ENCODE assay signal across 8 cellular contexts in genomic region chr7:2353113-2353512, GRCh38. TPM values are rescaled to one million over a fixed set of nuclear protein-coding genes. Genes with fewer than 3 reads are reported as not detected.
DNase-seq lines count a peak whose midpoint lies in the region; ATAC-seq and TF ChIP-seq lines count a peak whose summit lies in the region.

No MANE protein-coding gene starts in this region.

- peaks cover 0 to 12% (median 7%) of the 10 kb centered on the region in 4 donors for H3K36me3 ChIP-seq in stomach

- DNase-seq in activated CD8-positive, alpha-beta memory T cell treated with anti-CD3 and anti-CD28 coated beads, Interleukin-2, amount 10 ng/mL, durations not matched to agents 7 days and 5 days = no peak
- DNase-seq in activated CD8-positive, alpha-beta memory T cell treated with anti-CD3 and anti-CD28 coated beads, Interleukin-2, amount 50 U/mL, for 4 hours = no peak
- DNase-seq in immature natural killer cell (no peak), stomach (no peak), RKO (ENCODE audit: low spot score) (no peak), medulla oblongata (ENCODE audit: extremely low spot score) (no peak), head of caudate nucleus (no peak)

- peak overlapping the region; percentile 86 for H3K4me3 Mint-ChIP-seq in activated CD8-positive, alpha-beta memory T cell treated with anti-CD3 and anti-CD28 coated beads, Interleukin-2, amount 10 ng/mL, durations not matched to agents 7 days and 5 days
- peak overlapping the region; percentile 97 for H3K4me3 Mint-ChIP-seq in activated T-helper 17 cell treated with anti-CD3 and anti-CD28 coated beads, Interleukin-2, amount 50 U/mL, for 72 hours
- H3K4me3 Mint-ChIP-seq in immature natural killer cell = peak overlapping the region; percentile 88 to 98 (median 94)

- H3K36me3 Mint-ChIP-seq in activated CD8-positive, alpha-beta memory T cell treated with anti-CD3 and anti-CD28 coated beads, Interleukin-2, amount 10 ng/mL, durations not matched to agents 7 days and 5 days = peaks cover 10% of the 10 kb centered on the region
- peaks cover 35% of the 10 kb centered on the region for H3K36me3 Mint-ChIP-seq in activated T-helper 17 cell treated with anti-CD3 and anti-CD28 coated beads, Interleukin-2, amount 50 U/mL, for 72 hours (ENCODE audit: low read depth)
- peaks cover 0 to 5% (median 4%) of the 10 kb centered on the region in 3 donors for H3K36me3 Mint-ChIP-seq in immature natural killer cell

- CTCF ChIA-PET in activated CD8-positive, alpha-beta memory T cell treated with anti-CD3 and anti-CD28 coated beads, Interleukin-2, amount 10 ng/mL, durations not matched to agents 7 days and 5 days (lab: Charles Lee) = interaction anchor here (0.9 to 1.8 kb wide), 3 partner anchors 52 to 121 kb away, joined by 4 to 7 read pairs (median 4); partner anchors contain the start of gene MAD1L1

- no peak for TF ChIP-seq POLR2A in stomach (IDR thresholded peaks at IDR 0.05)

- no peak for TF ChIP-seq CTCF in stomach (IDR thresholded peaks at IDR 0.05)

- H3K4me1 Mint-ChIP-seq in activated CD8-positive, alpha-beta memory T cell treated with anti-CD3 and anti-CD28 coated beads, Interleukin-2, amount 10 ng/mL, durations not matched to agents 7 days and 5 days = peaks cover 29% of the 10 kb centered on the region
- peaks cover 6% of the 10 kb centered on the region for H3K4me1 Mint-ChIP-seq in activated T-helper 17 cell treated with anti-CD3 and anti-CD28 coated beads, Interleukin-2, amount 50 U/mL, for 72 hours
- peaks cover 29 to 35% of the 10 kb centered on the region in 2 donors for H3K4me1 Mint-ChIP-seq in immature natural killer cell

- no peaks in the 10 kb centered on the region for H3K27me3 ChIP-seq in stomach

- no peak for ATAC-seq in activated CD8-positive, alpha-beta memory T cell treated with anti-CD3 and anti-CD28 coated beads, Interleukin-2, amount 10 ng/mL, durations not matched to agents 7 days and 5 days
- ATAC-seq in activated T-helper 17 cell treated with anti-CD3 and anti-CD28 coated beads, Interleukin-2, amount 50 U/mL, for 72 hours (replicated peaks) = no peak

- peaks cover 23 to 42% (median 37%) of the 10 kb centered on the region in 4 donors for H3K4me1 ChIP-seq in stomach

- no peak overlapping the region for H3K27ac ChIP-seq in stomach

- H3K4me3 ChIP-seq in stomach = peak overlapping the region; percentile 88 to 100 (median 100)

- H3K9me3 Mint-ChIP-seq in activated CD8-positive, alpha-beta memory T cell treated with anti-CD3 and anti-CD28 coated beads, Interleukin-2, amount 10 ng/mL, durations not matched to agents 7 days and 5 days (ENCODE audit: low read depth) = no peaks in the 10 kb centered on the region
- no peaks in the 10 kb centered on the region for H3K9me3 Mint-ChIP-seq in activated T-helper 17 cell treated with anti-CD3 and anti-CD28 coated beads, Interleukin-2, amount 50 U/mL, for 72 hours
- H3K9me3 Mint-ChIP-seq in immature natural killer cell = no peaks in the 10 kb centered on the region

- H3K27me3 Mint-ChIP-seq in activated CD8-positive, alpha-beta memory T cell treated with anti-CD3 and anti-CD28 coated beads, Interleukin-2, amount 10 ng/mL, durations not matched to agents 7 days and 5 days = no peaks in the 10 kb centered on the region
- no peaks in the 10 kb centered on the region for H3K27me3 Mint-ChIP-seq in activated T-helper 17 cell treated with anti-CD3 and anti-CD28 coated beads, Interleukin-2, amount 50 U/mL, for 72 hours
- H3K27me3 Mint-ChIP-seq in immature natural killer cell (ENCODE audit: low read depth in 3 of 3) = peaks cover 5 to 9% (median 7%) of the 10 kb centered on the region in 3 donors

- WGBS in stomach, 5 donors = 93 to 97% (median 95%) methylated on average over 11 of the region's 11 CpGs

- intact Hi-C loops in stomach (cut with DNase I; ENCODE audit: low total_unique reads) = no loop called here
- intact Hi-C loops in head of caudate nucleus (cut with DNase I) = loop anchor here (10.0 kb wide), 3 partner anchors 108 to 778 kb away; partner anchors contain the start of genes MRM2, NUDT1 and PSMG3

- no peaks in the 10 kb centered on the region for H3K9me3 ChIP-seq in stomach

- peak overlapping the region; percentile 98 for H3K27ac Mint-ChIP-seq in activated CD8-positive, alpha-beta memory T cell treated with anti-CD3 and anti-CD28 coated beads, Interleukin-2, amount 10 ng/mL, durations not matched to agents 7 days and 5 days
- H3K27ac Mint-ChIP-seq in activated T-helper 17 cell treated with anti-CD3 and anti-CD28 coated beads, Interleukin-2, amount 50 U/mL, for 72 hours = peak overlapping the region; percentile 100
- peak overlapping the region; percentile 20 to 100 (median 99) for H3K27ac Mint-ChIP-seq in immature natural killer cell

- no peak for TF ChIP-seq EP300 in stomach (IDR thresholded peaks at IDR 0.05)

RNA-seq across cellular contexts. Expression of gene EIF3B, which starts 1.5 kb away (rescaled TPM):
- total RNA-seq in activated CD8-positive, alpha-beta memory T cell treated with anti-CD3 and anti-CD28 coated beads, Interleukin-2, amount 10 ng/mL, durations not matched to agents 7 days and 5 days = 100 to 1,000 TPM; 170 to 204 TPM
- total RNA-seq in activated T-helper 17 cell treated with anti-CD3 and anti-CD28 coated beads, Interleukin-2, amount 50 U/mL, for 72 hours = 100 to 1,000 TPM; 145 to 283 TPM
- polyA plus RNA-seq in immature natural killer cell (100 to 1,000 TPM in 2 of 3 donors, 10 to 100 TPM in 1; 79.2 to 114 (median 112) TPM), stomach (10 to 100 TPM; 64.8 to 90.1 (median 88.3) TPM)
- 100 to 1,000 TPM; 115 to 373 (median 150) TPM for total RNA-seq in stomach

RNA-seq across cellular contexts. Expression of gene SNX8, which starts 38.9 kb away (rescaled TPM):
- total RNA-seq in activated CD8-positive, alpha-beta memory T cell treated with anti-CD3 and anti-CD28 coated beads, Interleukin-2, amount 10 ng/mL, durations not matched to agents 7 days and 5 days = 10 to 100 TPM; 25.0 to 27.9 TPM
- total RNA-seq in activated T-helper 17 cell treated with anti-CD3 and anti-CD28 coated beads, Interleukin-2, amount 50 U/mL, for 72 hours = 10 to 100 TPM; 23.7 to 31.8 TPM
- polyA plus RNA-seq in immature natural killer cell (10 to 100 TPM; 16.3 to 25.0 (median 16.7) TPM), stomach (10 to 100 TPM; 11.7 to 13.4 (median 12.4) TPM)
- total RNA-seq in stomach = 10 to 100 TPM in 3 of 5 donors, 1 to 10 TPM in 2; 7.7 to 72.9 (median 11.6) TPM

RNA-seq across cellular contexts. Expression of gene CHST12, which starts 50.3 kb away (rescaled TPM):
- total RNA-seq in activated CD8-positive, alpha-beta memory T cell treated with anti-CD3 and anti-CD28 coated beads, Interleukin-2, amount 10 ng/mL, durations not matched to agents 7 days and 5 days = 100 to 1,000 TPM in 1 of 2 experiments, 10 to 100 TPM in 1; 70.8 to 103 TPM
- total RNA-seq in activated T-helper 17 cell treated with anti-CD3 and anti-CD28 coated beads, Interleukin-2, amount 50 U/mL, for 72 hours = 1 to 10 TPM; 4.8 to 8.5 TPM
- polyA plus RNA-seq in immature natural killer cell (100 to 1,000 TPM in 1 of 3 donors, 10 to 100 TPM in 2; 88.9 to 172 (median 93.4) TPM), stomach (1 to 10 TPM; 1.8 to 6.6 (median 6.0) TPM)
- total RNA-seq in stomach = 10 to 100 TPM in 2 of 5 donors, 1 to 10 TPM in 3; 1.7 to 23.0 (median 8.5) TPM
